Comparison of ENCODE assay signal across 1 cellular context in genomic region chr14:64210912-64211311, GRCh38.
TF ChIP-seq lines count a peak whose summit lies in the region.

No MANE protein-coding gene starts in this region.

TF ChIP-seq in K562, 482 proteins besides CTCF, POLR2A, EP300 and RAD21:
- TF ChIP-seq ZNF121 (CRISPR knock-in tag; conservative IDR thresholded peaks at IDR 0.05): peak; percentile 62; the same call in 1 of the 2 replicates
